ENCODE assay signal across 27 cellular contexts in the genomic region with DNA sequence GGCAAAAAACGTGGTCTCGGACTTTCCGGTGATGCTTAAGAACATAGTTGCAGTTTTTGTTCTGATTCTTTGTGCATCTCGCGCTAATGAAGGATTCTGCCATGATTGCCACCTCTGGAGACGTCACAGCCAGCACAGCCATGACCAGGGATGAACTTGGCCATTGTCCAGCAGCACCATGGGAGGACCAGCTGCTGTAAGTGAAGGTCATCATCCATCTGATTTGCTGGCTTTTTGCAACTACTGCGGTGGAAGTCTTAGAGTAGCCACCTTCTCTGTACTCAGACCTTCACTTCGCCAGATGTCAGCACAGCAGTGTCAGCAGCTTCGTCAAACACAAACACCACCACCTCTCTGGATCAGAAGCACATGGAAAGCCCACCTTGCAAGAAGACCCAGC. TPM values are rescaled to one million over a fixed set of nuclear protein-coding genes. Genes with fewer than 3 reads are reported as not detected.
A peak's percentile ranks its signal among the peaks of the same experiment; 100 is the strongest.
DNase-seq lines count a peak whose midpoint lies in the region; FAIRE-seq and TF ChIP-seq lines count a peak whose summit lies in the region.
"Had no signal": no experiment of that assay in that cellular context is flagged by ENCODE, and none has a peak within 500 bp of the region (broad histone marks: within the 10 kb centered on the region; RNA-seq: fewer than 3 reads in every experiment).

No MANE protein-coding gene starts in this region.

- H3K4me3 Mint-ChIP-seq in progenitor cell of endocrine pancreas (ENCODE audit: low read depth) (no peak overlapping the region), chondrocyte (ENCODE audit: unreplicated experiment) (no peak overlapping the region)
- H3K4me3 Mint-ChIP-seq: CD14-positive monocyte; CD8-positive, alpha-beta memory T cell had no signal

- peak; percentile 14 for DNase-seq in DMS53 (lab: John Stamatoyannopoulos, UW)
- no peak for DNase-seq in DMS53 treated with DMSO at 0.1 percent for 48 hours (lab: John Stamatoyannopoulos, UW; ENCODE audit: unreplicated experiment)
- no peak for DNase-seq in HTR-8/SVneo (ENCODE audit: insufficient read length, low spot score)
- DNase-seq in SHP77 treated with DMSO at 0.1 percent for 48 hours (lab: John Stamatoyannopoulos, UW) = peak; percentile 35
- DNase-seq in islet precursor cell = peak; percentile 40
- no peak for DNase-seq in progenitor cell of endocrine pancreas (ENCODE audit: low spot score, unreplicated experiment)
- no peak for DNase-seq in chondrocyte (ENCODE audit: low spot score)
- no peak for DNase-seq in RWPE1 (ENCODE audit: low spot score)
- DNase-seq: 8988T; ACHN; BE2C; CD8-positive, alpha-beta memory T cell; DMS153; GM23248; H7; IMR-90; MM.1S; NCI-H1048; NCI-H1417; NCI-H187; NCI-H2081 treated with DMSO at 0.1 percent for 48 hours; NCI-H2171; NCI-H524; Peyer's patch; SJCRH30 had no signal

- H3K27me3 Mint-ChIP-seq in progenitor cell of endocrine pancreas = peaks cover 58% of the 10 kb centered on the region
- H3K27me3 Mint-ChIP-seq in chondrocyte (ENCODE audit: low read depth) = peaks cover 38% of the 10 kb centered on the region

- H3K4me1 Mint-ChIP-seq in progenitor cell of endocrine pancreas (ENCODE audit: low read depth) (peaks cover 13% of the 10 kb centered on the region), chondrocyte (ENCODE audit: low read depth) (peaks cover 4% of the 10 kb centered on the region)
- H3K4me1 Mint-ChIP-seq: CD14-positive monocyte had no signal

- peak; percentile 60 for FAIRE-seq in HTR-8/SVneo (lab: Jason Lieb, UNC)

- no peak overlapping the region for H3K27ac Mint-ChIP-seq in progenitor cell of endocrine pancreas
- H3K27ac Mint-ChIP-seq in chondrocyte (ENCODE audit: unreplicated experiment) = no peak overlapping the region
- H3K27ac Mint-ChIP-seq: CD14-positive monocyte; CD8-positive, alpha-beta memory T cell had no signal

- POLR2A ChIA-PET in RWPE1 (lab: Yijun Ruan, JAX; ENCODE audit: low non-redundant PET) = no interaction called here

- TF ChIP-seq CTCF in progenitor cell of endocrine pancreas (IDR thresholded peaks at IDR 0.05; ENCODE audit: unreplicated experiment) (no peak), chondrocyte (IDR thresholded peaks at IDR 0.05) (no peak), RWPE1 (conservative IDR thresholded peaks at IDR 0.05; ENCODE audit: low read depth) (no peak)

- H3K9me3 Mint-ChIP-seq in progenitor cell of endocrine pancreas (ENCODE audit: low read depth) = peaks cover 3% of the 10 kb centered on the region
- no peaks in the 10 kb centered on the region for H3K9me3 Mint-ChIP-seq in chondrocyte (ENCODE audit: low read depth)
- H3K9me3 Mint-ChIP-seq: CD8-positive, alpha-beta memory T cell had no signal

- no peak overlapping the region for H3K27ac ChIP-seq in RWPE1
- H3K27ac ChIP-seq: GM23248, KMS-11, Peyer's patch, SJCRH30 had no signal

- H3K36me3 Mint-ChIP-seq in progenitor cell of endocrine pancreas (ENCODE audit: insufficient read depth) (peaks cover 3% of the 10 kb centered on the region), chondrocyte (ENCODE audit: low read depth) (no peaks in the 10 kb centered on the region)
- H3K36me3 Mint-ChIP-seq: CD14-positive monocyte had no signal

- CTCF ChIA-PET in RWPE1 (lab: Yijun Ruan, JAX) = no interaction called here

RNA-seq across cellular contexts. Expression of gene NSUN2, which starts 45.7 kb away (rescaled TPM):
- total RNA-seq in progenitor cell of endocrine pancreas (61.3 and 67.5 TPM in 2 replicates), chondrocyte (45.0 to 50.4 TPM (median 48.7 TPM) in 3 replicates)

RNA-seq across cellular contexts. Expression of gene SRD5A1, which starts 46.1 kb away (rescaled TPM):
- total RNA-seq in progenitor cell of endocrine pancreas (22.2 and 24.8 TPM in 2 replicates), chondrocyte (21.4 to 34.8 TPM (median 32.3 TPM) in 3 replicates)

Comparison
In these comparisons a context has a peak if more than half of its experiments do, and no peak if none do; other contexts are left out.
1. DNase-seq: peak in DMS53 (single experiment), SHP77 treated with DMSO at 0.1 percent for 48 hours (single experiment) and islet precursor cell (single experiment); none in DMS53 treated with DMSO at 0.1 percent for 48 hours (single experiment), HTR-8/SVneo (single experiment), progenitor cell of endocrine pancreas (single experiment), chondrocyte (single experiment) and RWPE1 (single experiment).